ENCODE assay signal across 32 cellular contexts in genomic region chr2:146135245-146135644, GRCh38.
DNase-seq lines count a peak whose midpoint lies in the region; FAIRE-seq and TF ChIP-seq lines count a peak whose summit lies in the region.
"Had no signal": no experiment of that assay in that cellular context is flagged by ENCODE, and none has a peak within 500 bp of the region (broad histone marks: within the 10 kb centered on the region; RNA-seq: fewer than 3 reads in every experiment).

No MANE protein-coding gene starts in this region.

- H3K9me3 ChIP-seq in mammary epithelial cell (replicated peaks; ENCODE audit: insufficient read depth, low read length) (no peaks in the 10 kb centered on the region), adipocyte (ENCODE audit: control insufficient read depth, low read length) (no peaks in the 10 kb centered on the region), small intestine (ENCODE audit: control insufficient read depth, low read depth) (no peaks in the 10 kb centered on the region), testis (no peaks in the 10 kb centered on the region)
- H3K9me3 ChIP-seq: breast epithelium, uterus had no signal

- peak; percentile 9 for DNase-seq in mammary epithelial cell
- DNase-seq in MCF 10A (ENCODE audit: unreplicated experiment): no peak
- DNase-seq in adipocyte (ENCODE audit: low read depth): peak; percentile 50
- peak; percentile 12 for DNase-seq in iPS-NIHi7 (ENCODE audit: extremely low spot score)
- no peak for DNase-seq in NOMO-1 (lab: John Stamatoyannopoulos, UW; ENCODE audit: unreplicated experiment in 2 of 2)
- DNase-seq in small intestine: no peak
- no peak for DNase-seq in NCI-H1930 (lab: John Stamatoyannopoulos, UW)
- no peak for DNase-seq in testis
- DNase-seq: 8988T; activated CD4-positive, alpha-beta T cell treated with anti-CD3 and anti-CD28 coated beads, Interleukin-2, amount 50 U/mL, for 4 hours; activated naive CD4-positive, alpha-beta T cell treated with anti-CD3 and anti-CD28 coated beads, Interleukin-2, amount 10 ng/mL, durations not matched to agents 7 days and 5 days; amygdala; CD4-positive, CD25-positive, alpha-beta regulatory T cell; effector CD4-positive, alpha-beta T cell; erythroblast; foreskin fibroblast; H7; immature natural killer cell; Kasumi-1; left lung; naive thymus-derived CD4-positive, alpha-beta T cell; NCI-H1092; NCI-H187; NCI-H2227 treated with DMSO at 0.1 percent for 48 hours; NCI-H748 treated with DMSO at 0.1 percent for 48 hours; nucleus accumbens; uterus had no signal

- H3K27ac Mint-ChIP-seq in MCF 10A (ENCODE audit: low read depth, unreplicated experiment): no peak overlapping the region
- H3K27ac Mint-ChIP-seq: activated naive CD4-positive, alpha-beta T cell treated with anti-CD3 and anti-CD28 coated beads, Interleukin-2, amount 10 ng/mL, durations not matched to agents 7 days and 5 days; CD4-positive, CD25-positive, alpha-beta regulatory T cell; immature natural killer cell; naive thymus-derived CD4-positive, alpha-beta T cell; stimulated activated naive CD8-positive, alpha-beta T cell treated with anti-CD3 and anti-CD28 coated beads, Interleukin-15, Interleukin-2, amounts not matched to agents 100 ng/mL and 50 ng/mL, for 24 hours had no signal

- no peaks in the 10 kb centered on the region for H3K4me1 ChIP-seq in mammary epithelial cell (ENCODE audit: insufficient read depth, low read length)
- no peaks in the 10 kb centered on the region for H3K4me1 ChIP-seq in adipocyte (ENCODE audit: control insufficient read depth, insufficient read depth, low read length)
- H3K4me1 ChIP-seq in small intestine (ENCODE audit: control insufficient read depth in 2 of 2, insufficient read depth in 1 of 2, low read depth in 1 of 2, low read length in 1 of 2): no peaks in the 10 kb centered on the region
- H3K4me1 ChIP-seq in testis: no peaks in the 10 kb centered on the region
- H3K4me1 ChIP-seq: breast epithelium, left lung, uterus had no signal

- H3K4me3 Mint-ChIP-seq in MCF 10A (ENCODE audit: unreplicated experiment): no peak overlapping the region
- H3K4me3 Mint-ChIP-seq: activated naive CD4-positive, alpha-beta T cell treated with anti-CD3 and anti-CD28 coated beads, Interleukin-2, amount 10 ng/mL, durations not matched to agents 7 days and 5 days; CD4-positive, CD25-positive, alpha-beta regulatory T cell; immature natural killer cell; naive thymus-derived CD4-positive, alpha-beta T cell; stimulated activated naive CD8-positive, alpha-beta T cell treated with anti-CD3 and anti-CD28 coated beads, Interleukin-15, Interleukin-2, amounts not matched to agents 100 ng/mL and 50 ng/mL, for 24 hours had no signal

- H3K27me3 Mint-ChIP-seq in MCF 10A (ENCODE audit: insufficient read depth, unreplicated experiment): no peaks in the 10 kb centered on the region
- H3K27me3 Mint-ChIP-seq: activated naive CD4-positive, alpha-beta T cell treated with anti-CD3 and anti-CD28 coated beads, Interleukin-2, amount 10 ng/mL, durations not matched to agents 7 days and 5 days; naive thymus-derived CD4-positive, alpha-beta T cell; stimulated activated naive CD8-positive, alpha-beta T cell treated with anti-CD3 and anti-CD28 coated beads, Interleukin-15, Interleukin-2, amounts not matched to agents 100 ng/mL and 50 ng/mL, for 24 hours had no signal

- H2AFZ ChIP-seq in mammary epithelial cell (ENCODE audit: low read depth, low read length): no peak overlapping the region

- H3K27me3 ChIP-seq in mammary epithelial cell (ENCODE audit: insufficient read depth, low read length) (no peaks in the 10 kb centered on the region), adipocyte (replicated peaks; ENCODE audit: control insufficient read depth, insufficient read depth, low read length) (no peaks in the 10 kb centered on the region), small intestine (ENCODE audit: control insufficient read depth in 2 of 2, insufficient read depth in 2 of 2, low read length in 2 of 2) (no peaks in the 10 kb centered on the region), testis (no peaks in the 10 kb centered on the region)
- H3K27me3 ChIP-seq: breast epithelium, left lung, uterus had no signal

- in situ Hi-C loops in mammary epithelial cell (cut with MboI; ENCODE audit: low sequenced_read_pairs in 2 of 2): no loop called here

- no peaks in the 10 kb centered on the region for H3K79me2 ChIP-seq in mammary epithelial cell (ENCODE audit: insufficient read depth, low read length)

- H3K9ac ChIP-seq in mammary epithelial cell (ENCODE audit: insufficient read depth, low read length): no peak overlapping the region
- H3K9ac ChIP-seq in adipocyte (ENCODE audit: low read length): no peak overlapping the region

- TF ChIP-seq CTCF in mammary epithelial cell (conservative IDR thresholded peaks at IDR 0.05 in 1 of 2, IDR thresholded peaks at IDR 0.05 in 1 of 2; ENCODE audit: extremely low read depth in 1 of 2, insufficient read depth in 1 of 2, low read depth in 1 of 2, low read length in 2 of 2): no peak
- TF ChIP-seq CTCF in MCF 10A (IDR thresholded peaks at IDR 0.05; ENCODE audit: unreplicated experiment): no peak
- TF ChIP-seq CTCF in testis (IDR thresholded peaks at IDR 0.05): no peak

- H3K36me3 ChIP-seq in mammary epithelial cell (ENCODE audit: insufficient read depth, low read length): no peaks in the 10 kb centered on the region
- no peaks in the 10 kb centered on the region for H3K36me3 ChIP-seq in adipocyte (ENCODE audit: control insufficient read depth, insufficient read depth, low read length, severe bottlenecking)
- H3K36me3 ChIP-seq in small intestine (ENCODE audit: control insufficient read depth in 2 of 2, insufficient read depth in 2 of 2, low read length in 2 of 2): no peaks in the 10 kb centered on the region
- H3K36me3 ChIP-seq in testis (ENCODE audit: low read depth, missing control alignments): no peaks in the 10 kb centered on the region
- H3K36me3 ChIP-seq: breast epithelium, left lung, uterus had no signal

- dilution Hi-C loops in mammary epithelial cell (cut with HindIII; ENCODE audit: low sequenced_read_pairs): no loop called here

- H3K4me3 ChIP-seq in mammary epithelial cell (replicated peaks in 1 of 3; ENCODE audit: insufficient read depth in 1 of 3, low read depth in 2 of 3, low read length in 3 of 3) (no peak overlapping the region), adipocyte (ENCODE audit: low read length) (no peak overlapping the region), small intestine (ENCODE audit: low read depth in 1 of 2, low read length in 2 of 2) (no peak overlapping the region), testis (no peak overlapping the region)
- H3K4me3 ChIP-seq: breast epithelium, left lung, skin epidermis, uterus had no signal

- no peaks in the 10 kb centered on the region for H4K20me1 ChIP-seq in mammary epithelial cell (ENCODE audit: insufficient read depth, low read length)

- no peak overlapping the region for H3K4me2 ChIP-seq in mammary epithelial cell (ENCODE audit: insufficient read depth, low read depth, low read length)

- no peak for TF ChIP-seq POLR2A in testis (IDR thresholded peaks at IDR 0.05)

- POLR2A ChIA-PET in MCF 10A (lab: Yijun Ruan, JAX): interaction anchor here (0.5 kb wide), 1 partner anchor 894 kb away, joined by 3 read pairs; no protein-coding TSS in a partner anchor

- BruUV-seq in mammary epithelial cell (replicated peaks; lab: Mats Ljungman, UMichigan): no TSS peak
- no TSS peak for BruUV-seq in MCF 10A (replicated peaks; lab: Mats Ljungman, UMichigan)

- WGBS in mammary epithelial cell (ENCODE audit: low coverage, missing lambda C conversion rate): no CpG with 5 or more reads among the region's 1 CpG
- 82 to 100% (median 95%) methylated on average over 1 of the region's 1 CpG for WGBS in small intestine, 3 donors
- 83 to 91% methylated on average over 1 of the region's 1 CpG for WGBS in testis, 2 donors

- H3K27ac ChIP-seq in mammary epithelial cell (ENCODE audit: insufficient read depth, low read depth, low read length) (no peak overlapping the region), small intestine (ENCODE audit: low read depth in 1 of 2, low read length in 1 of 2) (no peak overlapping the region), testis (no peak overlapping the region)
- H3K27ac ChIP-seq: breast epithelium, left lung, skin epidermis, uterus had no signal

- CTCF ChIA-PET in mammary epithelial cell (lab: Charles Lee; ENCODE audit: low non-redundant PET): no interaction called here
- CTCF ChIA-PET in MCF 10A (lab: Yijun Ruan, JAX): no interaction called here

- H3K9me3 Mint-ChIP-seq in MCF 10A (ENCODE audit: unreplicated experiment): no peaks in the 10 kb centered on the region

- intact Hi-C loops in mammary epithelial cell (cut with micrococcal nuclease): no loop called here
- intact Hi-C loops in MCF 10A (cut with micrococcal nuclease): no loop called here
- intact Hi-C loops in testis (cut with DNase I; ENCODE audit: low total_unique reads): no loop called here

- H3K36me3 Mint-ChIP-seq in MCF 10A (ENCODE audit: insufficient read depth, unreplicated experiment): no peaks in the 10 kb centered on the region
- H3K36me3 Mint-ChIP-seq: activated naive CD4-positive, alpha-beta T cell treated with anti-CD3 and anti-CD28 coated beads, Interleukin-2, amount 10 ng/mL, durations not matched to agents 7 days and 5 days; CD4-positive, CD25-positive, alpha-beta regulatory T cell; immature natural killer cell; naive thymus-derived CD4-positive, alpha-beta T cell had no signal

- no peak for FAIRE-seq in small intestine (lab: Jason Lieb, UNC)
- FAIRE-seq: colon, GM12892 had no signal

- no peaks in the 10 kb centered on the region for H3K4me1 Mint-ChIP-seq in MCF 10A (ENCODE audit: insufficient read depth, unreplicated experiment)
- H3K4me1 Mint-ChIP-seq: activated naive CD4-positive, alpha-beta T cell treated with anti-CD3 and anti-CD28 coated beads, Interleukin-2, amount 10 ng/mL, durations not matched to agents 7 days and 5 days; CD4-positive, CD25-positive, alpha-beta regulatory T cell; immature natural killer cell; naive thymus-derived CD4-positive, alpha-beta T cell had no signal

Comparison
In these comparisons a context has a peak if more than half of its experiments do, and no peak if none do; other contexts are left out.
1. DNase-seq: peak in mammary epithelial cell (single experiment), adipocyte (single experiment) and iPS-NIHi7 (single experiment); none in MCF 10A (single experiment), NOMO-1 (0 of 2), small intestine (single experiment), NCI-H1930 (0 of 2) and testis (single experiment).